24 cellular contexts compared by ENCODE assay signal in genomic region chr17:6923385-6923784, GRCh38.
"Had no signal": no experiment of that assay in that cellular context is flagged by ENCODE, and none has a peak within 500 bp of the region (broad histone marks: within the 10 kb centered on the region; RNA-seq: fewer than 3 reads in every experiment).

No MANE protein-coding gene starts in this region.

- H3K4me1 ChIP-seq: lower lobe of right lung, psoas muscle, sigmoid colon, stomach, thyroid gland, vagina had no signal

- H3K4me3 Mint-ChIP-seq: endodermal cell; immature natural killer cell; memory B cell; natural killer cell; stimulated activated effector memory CD8-positive, alpha-beta T cell treated with anti-CD3 and anti-CD28 coated beads, Interleukin-12 subunit alpha, Interleukin-12 subunit beta, amount 100 ng/mL, for 72 hours had no signal

- H3K36me3 Mint-ChIP-seq: stimulated activated effector memory CD8-positive, alpha-beta T cell treated with anti-CD3 and anti-CD28 coated beads, Interleukin-12 subunit alpha, Interleukin-12 subunit beta, amount 100 ng/mL, for 72 hours had no signal

- H3K27me3 ChIP-seq: ovary, sigmoid colon, stomach, thyroid gland, vagina had no signal

- H3K9me3 ChIP-seq: lower lobe of right lung, ovary, psoas muscle, sigmoid colon, stomach, thyroid gland, vagina had no signal

- H3K4me1 Mint-ChIP-seq: endodermal cell had no signal

- H3K9me3 Mint-ChIP-seq: memory B cell; natural killer cell; stimulated activated effector memory CD8-positive, alpha-beta T cell treated with anti-CD3 and anti-CD28 coated beads, Interleukin-12 subunit alpha, Interleukin-12 subunit beta, amount 100 ng/mL, for 72 hours had no signal

- ATAC-seq: left ventricle myocardium superior; lower lobe of right lung; natural killer cell; psoas muscle; right cardiac atrium; stimulated activated effector memory CD8-positive, alpha-beta T cell treated with anti-CD3 and anti-CD28 coated beads, Interleukin-12 subunit alpha, Interleukin-12 subunit beta, amount 100 ng/mL, for 72 hours had no signal

- H3K27me3 Mint-ChIP-seq: memory B cell had no signal

- H3K4me3 ChIP-seq: lower lobe of right lung, ovary, psoas muscle, sigmoid colon, stomach, thyroid gland, vagina had no signal

- DNase-seq: effector CD8-positive, alpha-beta T cell; endodermal cell; hypothalamus; immature natural killer cell; left ventricle myocardium superior; lower lobe of right lung; natural killer cell; occipital lobe; ovary; posterior cingulate gyrus; psoas muscle; right cardiac atrium; sigmoid colon; stimulated activated CD4-positive, alpha-beta T cell treated with anti-CD3 and anti-CD28 coated beads, Interleukin-2, amount 100 ng/mL, for 24 hours; stimulated activated CD4-positive, alpha-beta T cell treated with anti-CD3 and anti-CD28 coated beads, Interleukin-4, amount 100 ng/mL, for 24 hours; stimulated activated naive CD4-positive, alpha-beta T cell treated with Interleukin-2 at 50 U/mL for 16 hours; stomach; thyroid gland; trophoblast cell had no signal

- H3K27ac ChIP-seq: lower lobe of right lung, ovary, psoas muscle, sigmoid colon, stomach, thyroid gland, vagina had no signal

- FAIRE-seq: frontal cortex, keratinocyte had no signal

- H3K36me3 ChIP-seq: lower lobe of right lung, ovary, sigmoid colon, stomach, thyroid gland, vagina had no signal

- H3K27ac Mint-ChIP-seq: endodermal cell; immature natural killer cell; memory B cell; natural killer cell; stimulated activated effector memory CD8-positive, alpha-beta T cell treated with anti-CD3 and anti-CD28 coated beads, Interleukin-12 subunit alpha, Interleukin-12 subunit beta, amount 100 ng/mL, for 72 hours had no signal
